9 cellular contexts compared by ENCODE assay signal in genomic region chr21:38768385-38769071, GRCh38. TPM values are rescaled to one million over a fixed set of nuclear protein-coding genes. Genes with fewer than 3 reads are reported as not detected.
A peak's percentile ranks its signal among the peaks of the same experiment; 100 is the strongest.
DNase-seq lines count a peak whose midpoint lies in the region; ATAC-seq and TF ChIP-seq lines count a peak whose summit lies in the region.
"Had no signal": no experiment of that assay in that cellular context is flagged by ENCODE, and none has a peak within 500 bp of the region (broad histone marks: within the 10 kb centered on the region; RNA-seq: fewer than 3 reads in every experiment).

No MANE protein-coding gene starts in this region.

- peaks cover 52% of the 10 kb centered on the region for H3K4me1 Mint-ChIP-seq in activated naive CD4-positive, alpha-beta T cell treated with anti-CD3 and anti-CD28 coated beads, Interleukin-2, amount 50 U/mL, for 24 hours
- H3K4me1 Mint-ChIP-seq in naive thymus-derived CD4-positive, alpha-beta T cell: peaks cover 17 to 56% (median 35%) of the 10 kb centered on the region in 7 donors
- peaks cover 44% of the 10 kb centered on the region for H3K4me1 Mint-ChIP-seq in CD14-positive monocyte

- peaks cover 24% of the 10 kb centered on the region in 2 donors for H3K4me1 ChIP-seq in naive thymus-derived CD4-positive, alpha-beta T cell (ENCODE audit: control insufficient read depth in 2 of 2, insufficient read depth in 2 of 2, low read length in 2 of 2)

- H3K9me3 Mint-ChIP-seq in activated naive CD4-positive, alpha-beta T cell treated with anti-CD3 and anti-CD28 coated beads, Interleukin-2, amount 50 U/mL, for 24 hours: no peaks in the 10 kb centered on the region
- peaks cover 0 to 6% (median 0%) of the 10 kb centered on the region in 11 donors for H3K9me3 Mint-ChIP-seq in naive thymus-derived CD4-positive, alpha-beta T cell
- H3K9me3 Mint-ChIP-seq in CD14-positive monocyte: peaks cover 1 to 8% (median 3%) of the 10 kb centered on the region in 7 donors

- POLR2A ChIA-PET in naive thymus-derived CD4-positive, alpha-beta T cell (lab: Charles Lee): interaction anchor here (1.0 to 4.4 kb wide), 5 partner anchors 8 to 544 kb away, joined by 3 to 12 read pairs (median 5); no protein-coding TSS in a partner anchor

- H3K27ac Mint-ChIP-seq in activated naive CD4-positive, alpha-beta T cell treated with anti-CD3 and anti-CD28 coated beads, Interleukin-2, amount 50 U/mL, for 24 hours: peak overlapping the region; percentile 99
- H3K27ac Mint-ChIP-seq in naive thymus-derived CD4-positive, alpha-beta T cell: peak overlapping the region; percentile 93 to 99 (median 95)
- peak overlapping the region in 3 of 7 donors; percentile 3 to 91 (median 6) for H3K27ac Mint-ChIP-seq in CD14-positive monocyte
- H3K27ac Mint-ChIP-seq: nephron had no signal

- no peaks in the 10 kb centered on the region for H3K27me3 Mint-ChIP-seq in activated naive CD4-positive, alpha-beta T cell treated with anti-CD3 and anti-CD28 coated beads, Interleukin-2, amount 50 U/mL, for 24 hours
- H3K27me3 Mint-ChIP-seq in naive thymus-derived CD4-positive, alpha-beta T cell: peaks cover 0 to 8% (median 0%) of the 10 kb centered on the region in 5 donors
- H3K27me3 Mint-ChIP-seq in CD14-positive monocyte (ENCODE audit: low read depth in 3 of 3): peaks cover 0 to 4% (median 0%) of the 10 kb centered on the region in 3 donors

- peak; percentile 70 for DNase-seq in A172 (ENCODE audit: low spot score)
- peak; percentile 95 for DNase-seq in M059J (ENCODE audit: low read depth)
- peak in 8 of 9 donors; percentile 28 to 61 (median 52) for DNase-seq in naive thymus-derived CD4-positive, alpha-beta T cell
- DNase-seq in CD14-positive monocyte (ENCODE audit: low spot score): no peak
- DNase-seq in DMS79 (lab: John Stamatoyannopoulos, UW): no peak
- DNase-seq in NCI-H748 treated with DMSO at 0.1 percent for 48 hours (lab: John Stamatoyannopoulos, UW): no peak

- H3K27ac ChIP-seq in naive thymus-derived CD4-positive, alpha-beta T cell (ENCODE audit: low read depth, low read length): peak overlapping the region; percentile 67

- peak; percentile 33 for ATAC-seq in naive thymus-derived CD4-positive, alpha-beta T cell
- ATAC-seq in GM21515 (IDR thresholded peaks at IDR 0.05; ENCODE audit: unreplicated experiment): no peak

- TF ChIP-seq CTCF in CD14-positive monocyte (IDR thresholded peaks at IDR 0.05): no peak

- peak overlapping the region; percentile 81 for H3K4me3 Mint-ChIP-seq in activated naive CD4-positive, alpha-beta T cell treated with anti-CD3 and anti-CD28 coated beads, Interleukin-2, amount 50 U/mL, for 24 hours
- peak overlapping the region; percentile 75 to 98 (median 90) for H3K4me3 Mint-ChIP-seq in naive thymus-derived CD4-positive, alpha-beta T cell
- H3K4me3 Mint-ChIP-seq in CD14-positive monocyte: no peak overlapping the region
- H3K4me3 Mint-ChIP-seq: nephron had no signal

- H3K9me3 ChIP-seq in naive thymus-derived CD4-positive, alpha-beta T cell (ENCODE audit: control insufficient read depth in 2 of 3, low read length in 3 of 3): no peaks in the 10 kb centered on the region

- CTCF ChIA-PET in naive thymus-derived CD4-positive, alpha-beta T cell (lab: Charles Lee): interaction anchor here (0.6 to 1.3 kb wide), 6 partner anchors 15 to 578 kb away, joined by 3 to 9 read pairs (median 4); partner anchors contain the start of gene PSMG1

- intact Hi-C loops in naive thymus-derived CD4-positive, alpha-beta T cell (cut with micrococcal nuclease): loop anchor here (1.0 to 10.0 kb wide), 3 partner anchors 217 to 616 kb away; partner anchors contain the start of gene BRWD1 (in 1 of the 2)
- intact Hi-C loops in CD14-positive monocyte (cut with micrococcal nuclease): no loop called here

- H3K4me3 ChIP-seq in naive thymus-derived CD4-positive, alpha-beta T cell (ENCODE audit: low read length): peak overlapping the region; percentile 74

- H3K36me3 ChIP-seq in naive thymus-derived CD4-positive, alpha-beta T cell (ENCODE audit: control insufficient read depth in 2 of 3, insufficient read depth in 3 of 3, low read length in 3 of 3): no peaks in the 10 kb centered on the region

- no peaks in the 10 kb centered on the region for H3K36me3 Mint-ChIP-seq in activated naive CD4-positive, alpha-beta T cell treated with anti-CD3 and anti-CD28 coated beads, Interleukin-2, amount 50 U/mL, for 24 hours
- peaks cover 0 to 10% (median 4%) of the 10 kb centered on the region in 5 donors for H3K36me3 Mint-ChIP-seq in naive thymus-derived CD4-positive, alpha-beta T cell
- H3K36me3 Mint-ChIP-seq in CD14-positive monocyte: no peaks in the 10 kb centered on the region

- H3K27me3 ChIP-seq in naive thymus-derived CD4-positive, alpha-beta T cell (ENCODE audit: control insufficient read depth in 2 of 2, insufficient read depth in 2 of 2, low read length in 2 of 2): no peaks in the 10 kb centered on the region

RNA-seq across cellular contexts. Expression of gene ETS2, which starts 37.2 kb away (rescaled TPM):
- 15.9 and 21.7 TPM in 2 replicates for total RNA-seq in A172 (2014; rRNA removed; shearing (Covaris generic))
- total RNA-seq in M059J (2014; rRNA removed; shearing (Covaris generic)): 27.9 and 37.8 TPM in 2 replicates
- 10 to 100 TPM; 15.6 to 61.1 (median 20.9) TPM for total RNA-seq in naive thymus-derived CD4-positive, alpha-beta T cell
- polyA plus RNA-seq in naive thymus-derived CD4-positive, alpha-beta T cell: 1 to 10 TPM; 3.4 to 9.7 TPM
- 10 to 100 TPM; 54.2 to 59.5 TPM for polyA plus RNA-seq in CD14-positive monocyte

Comparison
In these comparisons a context has a peak if more than half of its experiments do, and no peak if none do; other contexts are left out.
1. DNase-seq: peak in A172 (single experiment), M059J (single experiment) and naive thymus-derived CD4-positive, alpha-beta T cell (8 of 9); none in CD14-positive monocyte (single experiment), DMS79 (single experiment) and NCI-H748 treated with DMSO at 0.1 percent for 48 hours (single experiment).
2. H3K4me3 Mint-ChIP-seq: peak in activated naive CD4-positive, alpha-beta T cell treated with anti-CD3 and anti-CD28 coated beads, Interleukin-2, amount 50 U/mL, for 24 hours (single experiment) and naive thymus-derived CD4-positive, alpha-beta T cell (10 of 10); none in CD14-positive monocyte (0 of 2).
3. intact Hi-C loops: an anchor here in naive thymus-derived CD4-positive, alpha-beta T cell (1.0 to 10.0 kb wide); none called in CD14-positive monocyte.